22 cellular contexts compared by ENCODE assay signal in genomic region chr14:78075610-78076277, GRCh38.
DNase-seq lines count a peak whose midpoint lies in the region; TF ChIP-seq lines count a peak whose summit lies in the region.
"Had no signal": no experiment of that assay in that cellular context is flagged by ENCODE, and none has a peak within 500 bp of the region (broad histone marks: within the 10 kb centered on the region; RNA-seq: fewer than 3 reads in every experiment).

No MANE protein-coding gene starts in this region.

- H3K4me3 ChIP-seq in coronary artery, result no peak overlapping the region
- H3K4me3 ChIP-seq: upper lobe of left lung had no signal

- no peak for TF ChIP-seq CTCF in progenitor cell of endocrine pancreas (IDR thresholded peaks at IDR 0.05; ENCODE audit: unreplicated experiment)
- TF ChIP-seq CTCF in coronary artery (IDR thresholded peaks at IDR 0.05), result no peak

- no peak overlapping the region for H3K4me3 Mint-ChIP-seq in progenitor cell of endocrine pancreas (ENCODE audit: low read depth)
- H3K4me3 Mint-ChIP-seq: activated naive CD8-positive, alpha-beta T cell treated with anti-CD3 and anti-CD28 coated beads, Interleukin-2, amount 50 U/mL, for 24 hours; CD8-positive, alpha-beta memory T cell had no signal

- DNase-seq in NCI-H1105 treated with DMSO at 0.1 percent for 48 hours (lab: John Stamatoyannopoulos, UW), result peak; percentile 51
- DNase-seq in NCI-H1105 (lab: John Stamatoyannopoulos, UW), result no peak
- peak; percentile 29 for DNase-seq in NCI-H187 treated with DMSO at 0.1 percent for 48 hours (lab: John Stamatoyannopoulos, UW)
- peak; percentile 94 for DNase-seq in NCI-H748 (lab: John Stamatoyannopoulos, UW; ENCODE audit: unreplicated experiment)
- DNase-seq in progenitor cell of endocrine pancreas (ENCODE audit: low spot score, unreplicated experiment), result no peak
- DNase-seq in coronary artery (ENCODE audit: low spot score), result no peak
- no peak for DNase-seq in DMS114 treated with DMSO at 0.1 percent for 48 hours (lab: John Stamatoyannopoulos, UW; ENCODE audit: unreplicated experiment)
- DNase-seq in OCI-M2 (lab: John Stamatoyannopoulos, UW; ENCODE audit: unreplicated experiment), result no peak
- DNase-seq: 8988T; activated CD4-positive, alpha-beta T cell treated with anti-CD3 and anti-CD28 coated beads for 4 hours; activated CD8-positive, alpha-beta memory T cell treated with anti-CD3 and anti-CD28 coated beads for 24 hours; activated gamma-delta T cell; activated naive CD8-positive, alpha-beta T cell treated with anti-CD3 and anti-CD28 coated beads, Interleukin-2, amount 50 U/mL, for 24 hours; activated T-cell treated with anti-CD3 and anti-CD28 coated beads, Interleukin-2, amount 50 U/mL, for 1 hour; AML-193; CD8-positive, alpha-beta memory T cell; NCI-H446 treated with DMSO at 0.1 percent for 48 hours; small intestine; stimulated activated CD4-positive, alpha-beta T cell treated with anti-CD3 and anti-CD28 coated beads, Interleukin-2, amount 100 ng/mL, for 24 hours; T-helper 1 cell; upper lobe of left lung had no signal

- H3K9me3 Mint-ChIP-seq in progenitor cell of endocrine pancreas (ENCODE audit: low read depth), result no peaks in the 10 kb centered on the region
- H3K9me3 Mint-ChIP-seq: activated naive CD8-positive, alpha-beta T cell treated with anti-CD3 and anti-CD28 coated beads, Interleukin-2, amount 50 U/mL, for 24 hours; CD8-positive, alpha-beta memory T cell had no signal

- H3K36me3 Mint-ChIP-seq in progenitor cell of endocrine pancreas (ENCODE audit: insufficient read depth), result no peaks in the 10 kb centered on the region
- H3K36me3 Mint-ChIP-seq: CD8-positive, alpha-beta memory T cell had no signal

- peaks cover 29% of the 10 kb centered on the region for H3K4me1 Mint-ChIP-seq in progenitor cell of endocrine pancreas (ENCODE audit: low read depth)
- H3K4me1 Mint-ChIP-seq: activated naive CD8-positive, alpha-beta T cell treated with anti-CD3 and anti-CD28 coated beads, Interleukin-2, amount 50 U/mL, for 24 hours; CD8-positive, alpha-beta memory T cell had no signal

- peaks cover 54% of the 10 kb centered on the region for H3K27me3 Mint-ChIP-seq in progenitor cell of endocrine pancreas
- H3K27me3 Mint-ChIP-seq: activated naive CD8-positive, alpha-beta T cell treated with anti-CD3 and anti-CD28 coated beads, Interleukin-2, amount 50 U/mL, for 24 hours had no signal

- H3K27ac ChIP-seq in coronary artery, result no peak overlapping the region
- H3K27ac ChIP-seq: epithelial cell of prostate, upper lobe of left lung had no signal

- H3K27ac Mint-ChIP-seq in progenitor cell of endocrine pancreas, result peak overlapping the region; percentile 64
- H3K27ac Mint-ChIP-seq: activated naive CD8-positive, alpha-beta T cell treated with anti-CD3 and anti-CD28 coated beads, Interleukin-2, amount 50 U/mL, for 24 hours; CD8-positive, alpha-beta memory T cell had no signal

Comparison
In these comparisons a context has a peak if more than half of its experiments do, and no peak if none do; other contexts are left out.
1. DNase-seq: peak in NCI-H1105 treated with DMSO at 0.1 percent for 48 hours (single experiment), NCI-H187 treated with DMSO at 0.1 percent for 48 hours (single experiment) and NCI-H748 (single experiment); none in NCI-H1105 (single experiment), progenitor cell of endocrine pancreas (single experiment), coronary artery (single experiment), DMS114 treated with DMSO at 0.1 percent for 48 hours (single experiment) and OCI-M2 (single experiment).